In the genomic region with DNA sequence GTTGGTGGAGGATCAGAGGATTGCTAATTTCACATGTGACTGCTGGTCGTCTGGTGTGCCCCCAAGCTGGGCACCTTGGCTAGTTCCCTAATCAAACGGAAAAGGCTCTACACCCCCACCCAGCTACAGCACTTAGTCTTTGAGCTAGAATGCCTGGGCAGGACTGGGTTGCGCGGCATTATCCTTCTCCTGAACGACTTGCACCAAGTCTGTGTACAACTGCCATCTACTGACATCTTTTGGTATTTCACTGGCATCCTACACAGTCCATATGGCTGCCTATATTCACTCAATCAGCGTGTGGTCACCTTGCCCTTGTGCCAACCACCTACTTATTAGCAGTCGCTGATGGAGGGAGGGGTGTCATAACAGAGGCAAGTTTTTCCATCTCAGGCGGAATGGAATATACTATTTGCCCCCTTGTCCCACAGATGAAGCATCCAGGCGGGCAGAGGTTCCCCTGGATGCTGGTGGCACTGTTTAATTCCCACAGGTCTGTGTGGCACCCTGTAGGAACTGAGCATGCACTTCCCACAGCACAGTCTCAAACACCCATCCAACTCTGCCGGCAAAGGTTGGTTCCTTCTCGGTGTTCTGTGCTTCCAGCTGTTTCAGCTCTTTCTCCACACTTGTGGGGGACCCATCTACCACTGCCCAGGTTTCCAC, we compare ENCODE assay signal across 8 cellular contexts.
DNase-seq lines count a peak whose midpoint lies in the region; ATAC-seq and TF ChIP-seq lines count a peak whose summit lies in the region.

No MANE protein-coding gene starts in this region.

- H3K4me1 ChIP-seq in OCI-LY3 (ENCODE audit: low read length): no peaks in the 10 kb centered on the region; the same call in 1 of the 2 replicates
- H3K4me1 ChIP-seq in adipocyte (ENCODE audit: control insufficient read depth, insufficient read depth, low read length): no peaks in the 10 kb centered on the region

- H3K4me2 ChIP-seq in OCI-LY3 (ENCODE audit: low read length): peak overlapping the region; percentile 39

- H3K9ac ChIP-seq in OCI-LY3 (ENCODE audit: low read length) (no peak overlapping the region), adipocyte (ENCODE audit: low read length) (no peak overlapping the region)

- TF ChIP-seq CTCF in OCI-LY3 (IDR thresholded peaks at IDR 0.05; ENCODE audit: low read depth, low read length): peak; percentile 64

- H3K4me3 ChIP-seq in OCI-LY3 (ENCODE audit: low read length): no peak overlapping the region
- H3K4me3 ChIP-seq in adipocyte (ENCODE audit: low read length): no peak overlapping the region

- no peaks in the 10 kb centered on the region for H3K36me3 ChIP-seq in OCI-LY3 (replicated peaks; ENCODE audit: low read depth, low read length)
- no peaks in the 10 kb centered on the region for H3K36me3 ChIP-seq in adipocyte (ENCODE audit: control insufficient read depth, insufficient read depth, low read length, severe bottlenecking)

- H3K27me3 ChIP-seq in OCI-LY3 (ENCODE audit: low read depth, low read length): no peaks in the 10 kb centered on the region
- no peaks in the 10 kb centered on the region for H3K27me3 ChIP-seq in adipocyte (replicated peaks; ENCODE audit: control insufficient read depth, insufficient read depth, low read length)

- H3K9me3 ChIP-seq in OCI-LY3 (ENCODE audit: insufficient read depth, low read length): no peaks in the 10 kb centered on the region
- no peaks in the 10 kb centered on the region for H3K9me3 ChIP-seq in adipocyte (ENCODE audit: control insufficient read depth, low read length)

- no peaks in the 10 kb centered on the region for H3K79me2 ChIP-seq in OCI-LY3 (ENCODE audit: low read length)

- DNase-seq in NCI-H524 (lab: John Stamatoyannopoulos, UW) (peak; percentile 14 to 58), NCI-H524 treated with DMSO at 0.1 percent for 48 hours (lab: John Stamatoyannopoulos, UW) (no peak), adipocyte (ENCODE audit: low read depth) (peak; percentile 81), iPS DF 4.7 (ENCODE audit: extremely low read depth, low spot score) (peak; percentile 72)
- DNase-seq in stimulated activated CD4-positive, alpha-beta T cell treated with anti-CD3 and anti-CD28 coated beads, Interleukin-15, amount 100 ng/mL, for 48 hours (ENCODE audit: low read depth in 2 of 2): peak; percentile 5 to 14

- no peak overlapping the region for H3K27ac ChIP-seq in OCI-LY3 (ENCODE audit: low read length)

- no peak overlapping the region for H2AFZ ChIP-seq in OCI-LY3 (ENCODE audit: low read depth, low read length)

- ATAC-seq in GM19463 (IDR thresholded peaks at IDR 0.05; ENCODE audit: unreplicated experiment): peak; percentile 94
- ATAC-seq in HG03439 (IDR thresholded peaks at IDR 0.05; ENCODE audit: unreplicated experiment): peak; percentile 83

- H4K20me1 ChIP-seq in OCI-LY3 (ENCODE audit: insufficient read depth, low read length): no peaks in the 10 kb centered on the region
